In genomic region chr3:57582470-57583168, GRCh38 we compare ENCODE assay signal across 9 cellular contexts. TPM values are rescaled to one million over a fixed set of nuclear protein-coding genes. Genes with fewer than 3 reads are reported as not detected.
A peak's percentile ranks its signal among the peaks of the same experiment; 100 is the strongest.
DNase-seq lines count a peak whose midpoint lies in the region; FAIRE-seq and TF ChIP-seq lines count a peak whose summit lies in the region.
"Had no signal": no experiment of that assay in that cellular context is flagged by ENCODE, and none has a peak within 500 bp of the region (broad histone marks: within the 10 kb centered on the region; RNA-seq: fewer than 3 reads in every experiment).

No MANE protein-coding gene starts in this region.

- no peaks in the 10 kb centered on the region for H3K9me3 ChIP-seq in BLaER1 treated with 17β-estradiol and CSF1 and Interleukin-3, amounts not matched to agents 10 nM and 100 nM (replicated peaks in 1 of 11)
- no peaks in the 10 kb centered on the region for H3K9me3 ChIP-seq in hepatocyte (ENCODE audit: low read depth)

- peaks cover 100% of the 10 kb centered on the region for H3K79me2 ChIP-seq in hepatocyte

- no peaks in the 10 kb centered on the region for H3K9me2 ChIP-seq in hepatocyte (replicated peaks; ENCODE audit: insufficient read depth)

- no peaks in the 10 kb centered on the region for H3K27me3 ChIP-seq in BLaER1 treated with 17β-estradiol and CSF1 and Interleukin-3, amounts not matched to agents 10 nM and 100 nM
- no peaks in the 10 kb centered on the region for H3K27me3 ChIP-seq in hepatocyte

- 82% methylated on average over 7 of the region's 7 CpGs for WGBS in hepatocyte (ENCODE audit: low lambda C conversion rate, missing lambda C conversion rate)

- peaks cover 61 to 100% (median 93%) of the 10 kb centered on the region in 11 experiments for H4K20me1 ChIP-seq in BLaER1 treated with 17β-estradiol and CSF1 and Interleukin-3, amounts not matched to agents 10 nM and 100 nM
- H4K20me1 ChIP-seq in hepatocyte (ENCODE audit: insufficient read depth, poor library complexity, severe bottlenecking): peaks cover 89% of the 10 kb centered on the region

- DNase-seq in RPMI7951 (ENCODE audit: low read depth) (peak; percentile 72), hepatocyte (ENCODE audit: low spot score) (peak; percentile 16), nucleus accumbens (lab: John Stamatoyannopoulos, UW) (no peak), RCC 7860 (ENCODE audit: low spot score) (no peak), NCI-H82 treated with DMSO at 0.1 percent for 48 hours (lab: John Stamatoyannopoulos, UW; ENCODE audit: unreplicated experiment) (no peak)
- DNase-seq in activated T-cell treated with anti-CD3 and anti-CD28 coated beads, Interleukin-2, amount 50 U/mL, for 1 hour: no peak
- DNase-seq: NCI-H510A treated with DMSO at 0.1 percent for 48 hours had no signal

- H3K4me1 ChIP-seq in BLaER1 treated with 17β-estradiol and CSF1 and Interleukin-3, amounts not matched to agents 10 nM and 100 nM: peaks cover 15 to 30% (median 20%) of the 10 kb centered on the region in 10 experiments; a peak in 19 of 20 replicates
- peaks cover 39% of the 10 kb centered on the region for H3K4me1 ChIP-seq in hepatocyte (ENCODE audit: insufficient read depth)

- FAIRE-seq in RCC 7860 (lab: Jason Lieb, UNC): no peak

- TF ChIP-seq CTCF in GM12873 (IDR thresholded peaks at IDR 0.05; ENCODE audit: insufficient read depth, low read depth, low read length, missing control alignments) (peak; percentile 46), hepatocyte (IDR thresholded peaks at IDR 0.05; ENCODE audit: poor library complexity) (peak; percentile 7)

- H3K4me3 ChIP-seq in BLaER1 treated with 17β-estradiol and CSF1 and Interleukin-3, amounts not matched to agents 10 nM and 100 nM: no peak overlapping the region
- H3K4me3 ChIP-seq in hepatocyte: no peak overlapping the region

- no peak overlapping the region for H2AFZ ChIP-seq in hepatocyte

- H3K9ac ChIP-seq in BLaER1 treated with 17β-estradiol and CSF1 and Interleukin-3, amounts not matched to agents 10 nM and 100 nM: 0 out of 22 replicates have a peak overlapping the region, but pooled peaks of 1 of the 11 experiments have one; percentile 4

- no peak overlapping the region for H3K27ac ChIP-seq in BLaER1 treated with 17β-estradiol and CSF1 and Interleukin-3, amounts not matched to agents 10 nM and 100 nM
- peak overlapping the region; percentile 56 for H3K27ac ChIP-seq in hepatocyte

- peak overlapping the region in 6 of 11 experiments; percentile 0 to 37 (median 11); a peak in 5 of 22 replicates for H3K4me2 ChIP-seq in BLaER1 treated with 17β-estradiol and CSF1 and Interleukin-3, amounts not matched to agents 10 nM and 100 nM
- H3K4me2 ChIP-seq in hepatocyte: peak overlapping the region; percentile 2

- H3K36me3 ChIP-seq in BLaER1 treated with 17β-estradiol and CSF1 and Interleukin-3, amounts not matched to agents 10 nM and 100 nM: peaks cover 72 to 93% (median 86%) of the 10 kb centered on the region in 11 experiments
- no peaks in the 10 kb centered on the region for H3K36me3 ChIP-seq in hepatocyte (replicated peaks; ENCODE audit: insufficient read depth, low read depth)

RNA-seq across cellular contexts. Expression of gene ARF4, which starts 14.5 kb away (rescaled TPM):
- 475 and 554 TPM in 2 replicates for total RNA-seq in RPMI7951 (2014; rRNA removed; shearing (Covaris generic))
- 363 and 386 TPM in 2 replicates for total RNA-seq in hepatocyte
- polyA plus RNA-seq in hepatocyte: 449 and 466 TPM in 2 replicates

RNA-seq across cellular contexts. Expression of gene PDE12, which starts 26.5 kb away (rescaled TPM):
- 25.0 and 27.0 TPM in 2 replicates for total RNA-seq in RPMI7951 (2014; rRNA removed; shearing (Covaris generic))
- total RNA-seq in hepatocyte: 15.9 and 17.2 TPM in 2 replicates
- 8.4 and 12.7 TPM in 2 replicates for polyA plus RNA-seq in hepatocyte

RNA-seq across cellular contexts. Expression of gene DNAH12, which starts 38.5 kb away (rescaled TPM):
- total RNA-seq in RPMI7951 (2014; rRNA removed; shearing (Covaris generic)): 0.49 and 1.6 TPM in 2 replicates
- total RNA-seq in hepatocyte: 1.1 and 1.5 TPM in 2 replicates
- 0.06 and 0.60 TPM in 2 replicates for polyA plus RNA-seq in hepatocyte

Comparison
In these comparisons a context has a peak if more than half of its experiments do, and no peak if none do; other contexts are left out.
1. DNase-seq: peak in RPMI7951 (single experiment) and hepatocyte (single experiment); none in nucleus accumbens (0 of 56), RCC 7860 (single experiment), activated T-cell treated with anti-CD3 and anti-CD28 coated beads, Interleukin-2, amount 50 U/mL, for 1 hour (single experiment) and NCI-H82 treated with DMSO at 0.1 percent for 48 hours (single experiment).